Comparison of ENCODE assay signal across 19 cellular contexts in genomic region chr3:181561130-181561529, GRCh38.
"Had no signal": no experiment of that assay in that cellular context is flagged by ENCODE, and none has a peak within 500 bp of the region (broad histone marks: within the 10 kb centered on the region; RNA-seq: fewer than 3 reads in every experiment).

No MANE protein-coding gene starts in this region.

- H3K27ac ChIP-seq: cardiac muscle cell, epithelial cell of prostate, lower lobe of right lung, sigmoid colon had no signal

- H3K4me3 ChIP-seq: cardiac muscle cell, lower lobe of right lung, sigmoid colon had no signal

- H3K9me3 ChIP-seq: lower lobe of right lung, sigmoid colon had no signal

- DNase-seq: activated B cell treated with CpG ODN at 0.5 μM for 24 hours; activated CD4-positive, alpha-beta memory T cell treated with anti-CD3 and anti-CD28 coated beads for 36 hours; activated CD4-positive, alpha-beta T cell treated with anti-CD3 and anti-CD28 coated beads for 4 hours; activated CD8-positive, alpha-beta memory T cell treated with anti-CD3 and anti-CD28 coated beads, Interleukin-2, amount 10 ng/mL, durations not matched to agents 7 days and 5 days; activated naive CD4-positive, alpha-beta T cell; activated naive CD8-positive, alpha-beta T cell treated with anti-CD3 and anti-CD28 coated beads for 36 hours; amniotic stem cell; endodermal cell; foreskin fibroblast; left cardiac atrium; lower lobe of right lung; posterior cingulate gyrus; sigmoid colon; stimulated activated CD4-positive, alpha-beta T cell treated with anti-CD3 and anti-CD28 coated beads, Interleukin-4, amount 100 ng/mL, for 4 hours had no signal

- H3K27me3 ChIP-seq: sigmoid colon had no signal

- H3K4me1 ChIP-seq: lower lobe of right lung, sigmoid colon had no signal

- H3K36me3 ChIP-seq: cardiac muscle cell, lower lobe of right lung, sigmoid colon had no signal

- ATAC-seq: activated CD8-positive, alpha-beta memory T cell treated with anti-CD3 and anti-CD28 coated beads, Interleukin-2, amount 10 ng/mL, durations not matched to agents 7 days and 5 days; activated T-helper 17 cell treated with anti-CD3 and anti-CD28 coated beads, Interleukin-2, amount 50 U/mL, for 72 hours; left cardiac atrium; lower lobe of right lung; natural killer cell treated with Interleukin-12 subunit alpha and Interleukin-12 subunit beta and Interleukin-15 and Interleukin-18, amount 100 ng/mL, for 72 hours; stimulated activated memory B cell treated with anti-CD40 and anti-IgM and Interleukin-4, amounts not matched to agents 10 μg/mL and 1 μg/mL and 100 μg/mL, for 72 hours had no signal
